Comparison of ENCODE assay signal across 18 cellular contexts in the genomic region with DNA sequence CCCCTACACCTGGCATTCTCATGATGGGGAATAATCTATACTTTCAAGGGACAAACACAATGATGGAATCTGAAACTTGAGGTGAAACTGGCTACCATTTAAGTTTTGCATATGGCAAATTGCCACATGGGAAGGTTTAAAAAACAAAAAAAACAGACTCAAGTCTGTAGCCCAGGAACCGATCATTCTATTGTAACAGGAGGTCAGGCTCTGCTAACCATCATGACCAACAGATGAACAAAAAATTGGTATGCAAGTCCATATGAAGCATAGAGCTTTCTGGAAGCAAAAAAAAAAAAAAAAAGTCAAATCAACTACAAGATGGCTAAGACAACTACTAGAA.
A peak's percentile ranks its signal among the peaks of the same experiment; 100 is the strongest.
DNase-seq lines count a peak whose midpoint lies in the region; ATAC-seq lines count a peak whose summit lies in the region.
"Had no signal": no experiment of that assay in that cellular context is flagged by ENCODE, and none has a peak within 500 bp of the region (broad histone marks: within the 10 kb centered on the region; RNA-seq: fewer than 3 reads in every experiment).

No MANE protein-coding gene starts in this region.

- no peak for DNase-seq in activated CD4-positive, alpha-beta T cell treated with anti-CD3 and anti-CD28 coated beads, Interleukin-2, amount 10 ng/mL, durations not matched to agents 24 days and 14 days
- DNase-seq in activated CD4-positive, alpha-beta T cell treated with anti-CD3 and anti-CD28 coated beads for 4 hours = no peak
- DNase-seq in activated naive CD8-positive, alpha-beta T cell treated with anti-CD3 and anti-CD28 coated beads for 36 hours = no peak
- DNase-seq in glomerular visceral epithelial cell (ENCODE audit: extremely low spot score) = no peak
- DNase-seq: activated CD4-positive, alpha-beta T cell treated with anti-CD3 and anti-CD28 coated beads, Interleukin-2, amount 10 ng/mL, durations not matched to agents 7 days and 5 days; activated T-cell treated with anti-CD3 and anti-CD28 coated beads, Interleukin-2, amount 50 U/mL, for 1 hour; heart left ventricle; naive thymus-derived CD4-positive, alpha-beta T cell; NCI-H1417 treated with DMSO at 0.1 percent for 48 hours; NCI-H2107; NCI-H510A treated with DMSO at 0.1 percent for 48 hours; right cardiac atrium; Right ventricle myocardium superior had no signal

- H3K4me3 Mint-ChIP-seq in activated CD4-positive, alpha-beta T cell treated with anti-CD3 and anti-CD28 coated beads, Interleukin-2, amount 10 ng/mL, durations not matched to agents 24 days and 14 days = no peak overlapping the region
- no peak overlapping the region for H3K4me3 Mint-ChIP-seq in activated naive CD8-positive, alpha-beta T cell treated with anti-CD3 and anti-CD28 coated beads for 36 hours
- H3K4me3 Mint-ChIP-seq: activated CD4-positive, alpha-beta T cell treated with anti-CD3 and anti-CD28 coated beads, Interleukin-2, amount 10 ng/mL, durations not matched to agents 7 days and 5 days; naive thymus-derived CD4-positive, alpha-beta T cell had no signal

- no peaks in the 10 kb centered on the region for H3K27me3 Mint-ChIP-seq in activated CD4-positive, alpha-beta T cell treated with anti-CD3 and anti-CD28 coated beads, Interleukin-2, amount 10 ng/mL, durations not matched to agents 24 days and 14 days
- H3K27me3 Mint-ChIP-seq in activated naive CD8-positive, alpha-beta T cell treated with anti-CD3 and anti-CD28 coated beads for 36 hours = no peaks in the 10 kb centered on the region
- H3K27me3 Mint-ChIP-seq: activated CD4-positive, alpha-beta T cell treated with anti-CD3 and anti-CD28 coated beads, Interleukin-2, amount 10 ng/mL, durations not matched to agents 7 days and 5 days; naive thymus-derived CD4-positive, alpha-beta T cell had no signal

- H3K27ac Mint-ChIP-seq in activated CD4-positive, alpha-beta T cell treated with anti-CD3 and anti-CD28 coated beads, Interleukin-2, amount 10 ng/mL, durations not matched to agents 24 days and 14 days = peak overlapping the region; percentile 67
- peak overlapping the region; percentile 65 for H3K27ac Mint-ChIP-seq in activated naive CD8-positive, alpha-beta T cell treated with anti-CD3 and anti-CD28 coated beads for 36 hours
- H3K27ac Mint-ChIP-seq: activated CD4-positive, alpha-beta T cell treated with anti-CD3 and anti-CD28 coated beads, Interleukin-2, amount 10 ng/mL, durations not matched to agents 7 days and 5 days; naive thymus-derived CD4-positive, alpha-beta T cell had no signal

- H3K36me3 Mint-ChIP-seq in activated CD4-positive, alpha-beta T cell treated with anti-CD3 and anti-CD28 coated beads, Interleukin-2, amount 10 ng/mL, durations not matched to agents 24 days and 14 days (ENCODE audit: low read depth) = peaks cover 68% of the 10 kb centered on the region
- peaks cover 50% of the 10 kb centered on the region for H3K36me3 Mint-ChIP-seq in activated naive CD8-positive, alpha-beta T cell treated with anti-CD3 and anti-CD28 coated beads for 36 hours

- H3K9me3 Mint-ChIP-seq in activated CD4-positive, alpha-beta T cell treated with anti-CD3 and anti-CD28 coated beads, Interleukin-2, amount 10 ng/mL, durations not matched to agents 24 days and 14 days = no peaks in the 10 kb centered on the region
- H3K9me3 Mint-ChIP-seq in activated naive CD8-positive, alpha-beta T cell treated with anti-CD3 and anti-CD28 coated beads for 36 hours = peaks cover 1% of the 10 kb centered on the region
- H3K9me3 Mint-ChIP-seq: activated CD4-positive, alpha-beta T cell treated with anti-CD3 and anti-CD28 coated beads, Interleukin-2, amount 10 ng/mL, durations not matched to agents 7 days and 5 days; naive thymus-derived CD4-positive, alpha-beta T cell had no signal

- intact Hi-C loops in activated CD4-positive, alpha-beta T cell treated with anti-CD3 and anti-CD28 coated beads, Interleukin-2, amount 10 ng/mL, durations not matched to agents 24 days and 14 days (cut with micrococcal nuclease) = no loop called here

- H3K4me1 Mint-ChIP-seq in activated CD4-positive, alpha-beta T cell treated with anti-CD3 and anti-CD28 coated beads, Interleukin-2, amount 10 ng/mL, durations not matched to agents 24 days and 14 days = peaks cover 64% of the 10 kb centered on the region
- peaks cover 38% of the 10 kb centered on the region for H3K4me1 Mint-ChIP-seq in activated naive CD8-positive, alpha-beta T cell treated with anti-CD3 and anti-CD28 coated beads for 36 hours

- ATAC-seq in GM19463 (IDR thresholded peaks at IDR 0.05; ENCODE audit: unreplicated experiment) = peak; percentile 60
- peak; percentile 60 for ATAC-seq in HG03432 (IDR thresholded peaks at IDR 0.05; ENCODE audit: unreplicated experiment)
- no peak for ATAC-seq in HG03571 (IDR thresholded peaks at IDR 0.05; ENCODE audit: unreplicated experiment)
- no peak for ATAC-seq in HG03045 (IDR thresholded peaks at IDR 0.05; ENCODE audit: unreplicated experiment)
- ATAC-seq: heart left ventricle; HepG2; naive thymus-derived CD4-positive, alpha-beta T cell; right cardiac atrium had no signal

Comparison
In these comparisons a context has a peak if more than half of its experiments do, and no peak if none do; other contexts are left out.
1. ATAC-seq: peak in GM19463 (single experiment) and HG03432 (single experiment); none in HG03571 (single experiment) and HG03045 (single experiment).